18 cellular contexts compared by ENCODE assay signal in the genomic region with DNA sequence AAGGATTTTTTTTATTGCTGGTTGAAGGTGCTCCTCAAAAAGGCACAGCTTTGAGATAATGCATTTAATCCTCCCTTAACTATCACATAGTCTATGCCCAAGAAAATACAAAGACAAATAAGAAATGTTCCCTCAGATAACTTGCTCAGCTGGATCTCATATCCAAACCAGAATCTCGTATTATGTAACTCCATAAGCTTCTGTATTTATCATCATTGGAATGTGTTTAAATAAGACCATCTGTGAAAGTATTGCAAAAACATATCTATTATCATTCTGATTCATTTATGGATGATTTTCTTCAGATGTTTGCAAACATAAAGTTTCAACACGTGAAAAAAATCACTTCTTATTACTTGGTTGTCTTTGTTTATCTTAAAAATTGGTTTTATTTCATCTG.
DNase-seq lines count a peak whose midpoint lies in the region; FAIRE-seq and TF ChIP-seq lines count a peak whose summit lies in the region.
"Had no signal": no experiment of that assay in that cellular context is flagged by ENCODE, and none has a peak within 500 bp of the region (broad histone marks: within the 10 kb centered on the region; RNA-seq: fewer than 3 reads in every experiment).

No MANE protein-coding gene starts in this region.

- H3K4me3 ChIP-seq in fibroblast of villous mesenchyme (ENCODE audit: low read depth, low read length) (no peak overlapping the region), kidney (ENCODE audit: low read length in 2 of 2) (no peak overlapping the region)
- H3K4me3 ChIP-seq: GM23338, PC-9, SJSA1 had no signal

- no peaks in the 10 kb centered on the region for H3K9me3 ChIP-seq in kidney (ENCODE audit: control insufficient read depth in 1 of 2, low read length in 2 of 2)
- H3K9me3 ChIP-seq: SJSA1 had no signal

- H3K9ac ChIP-seq in kidney (ENCODE audit: low read length in 2 of 2) = no peak overlapping the region

- CTCF ChIA-PET in activated CD4-positive, alpha-beta memory T cell treated with anti-CD3 and anti-CD28 coated beads, Interleukin-2, amount 10 ng/mL, durations not matched to agents 7 days and 5 days (lab: Charles Lee) = no interaction called here

- POLR2A ChIA-PET in activated CD4-positive, alpha-beta memory T cell treated with anti-CD3 and anti-CD28 coated beads, Interleukin-2, amount 10 ng/mL, durations not matched to agents 7 days and 5 days (lab: Charles Lee) = no interaction called here

- H3K27ac ChIP-seq in kidney (ENCODE audit: low read depth in 2 of 2, low read length in 2 of 2) = no peak overlapping the region
- H3K27ac ChIP-seq: PC-9, SJSA1 had no signal

- intact Hi-C loops in kidney (cut with DNase I) = no loop called here

- no peaks in the 10 kb centered on the region for H3K36me3 Mint-ChIP-seq in activated CD4-positive, alpha-beta memory T cell treated with anti-CD3 and anti-CD28 coated beads, Interleukin-2, amount 10 ng/mL, durations not matched to agents 7 days and 5 days (ENCODE audit: low read depth)
- H3K36me3 Mint-ChIP-seq: CD4-positive, CD25-positive, alpha-beta regulatory T cell had no signal

- peak; percentile 21 for FAIRE-seq in colon (lab: Jason Lieb, UNC)
- FAIRE-seq in kidney (lab: Jason Lieb, UNC) = no peak
- FAIRE-seq: A204.1, GM12891 had no signal

- H3K9me3 Mint-ChIP-seq in activated CD4-positive, alpha-beta memory T cell treated with anti-CD3 and anti-CD28 coated beads, Interleukin-2, amount 10 ng/mL, durations not matched to agents 7 days and 5 days = no peaks in the 10 kb centered on the region
- H3K9me3 Mint-ChIP-seq: CD4-positive, CD25-positive, alpha-beta regulatory T cell; GM23338 had no signal

- H3K4me3 Mint-ChIP-seq in activated CD4-positive, alpha-beta memory T cell treated with anti-CD3 and anti-CD28 coated beads, Interleukin-2, amount 10 ng/mL, durations not matched to agents 7 days and 5 days = no peak overlapping the region
- H3K4me3 Mint-ChIP-seq: CD4-positive, CD25-positive, alpha-beta regulatory T cell; GM23338 had no signal

- no peaks in the 10 kb centered on the region for H3K4me1 ChIP-seq in kidney (ENCODE audit: control insufficient read depth in 1 of 2, insufficient read depth in 1 of 2, low read depth in 1 of 2, low read length in 2 of 2)
- H3K4me1 ChIP-seq: SJSA1 had no signal

- no peaks in the 10 kb centered on the region for H3K36me3 ChIP-seq in kidney (ENCODE audit: control insufficient read depth in 1 of 2, insufficient read depth in 2 of 2, low read length in 2 of 2)
- H3K36me3 ChIP-seq: SJSA1 had no signal

- no peak for TF ChIP-seq CTCF in AG09319 (IDR thresholded peaks at IDR 0.05; ENCODE audit: low read depth, low read length)
- TF ChIP-seq CTCF in fibroblast of villous mesenchyme (IDR thresholded peaks at IDR 0.05; ENCODE audit: insufficient read depth, low read depth, low read length) = no peak
- no peak for TF ChIP-seq CTCF in kidney (IDR thresholded peaks at IDR 0.05; ENCODE audit: borderline replicate concordance, extremely low read depth, insufficient read depth)

- no peaks in the 10 kb centered on the region for H3K4me1 Mint-ChIP-seq in activated CD4-positive, alpha-beta memory T cell treated with anti-CD3 and anti-CD28 coated beads, Interleukin-2, amount 10 ng/mL, durations not matched to agents 7 days and 5 days
- H3K4me1 Mint-ChIP-seq: CD4-positive, CD25-positive, alpha-beta regulatory T cell had no signal

- no peak overlapping the region for H3K27ac Mint-ChIP-seq in activated CD4-positive, alpha-beta memory T cell treated with anti-CD3 and anti-CD28 coated beads, Interleukin-2, amount 10 ng/mL, durations not matched to agents 7 days and 5 days
- H3K27ac Mint-ChIP-seq: CD4-positive, CD25-positive, alpha-beta regulatory T cell; GM23338 had no signal

- peak; percentile 22 for DNase-seq in AG09319 (ENCODE audit: extremely low read depth, low read depth)
- DNase-seq in GM04504 (ENCODE audit: low read depth) = peak; percentile 35
- peak; percentile 79 for DNase-seq in fibroblast of villous mesenchyme (ENCODE audit: low read depth)
- no peak for DNase-seq in kidney
- DNase-seq in activated CD4-positive, alpha-beta memory T cell treated with anti-CD3 and anti-CD28 coated beads, Interleukin-2, amount 10 ng/mL, durations not matched to agents 7 days and 5 days = no peak
- DNase-seq in activated CD8-positive, alpha-beta memory T cell treated with anti-CD3 and anti-CD28 coated beads, Interleukin-2, amount 50 U/mL, for 48 hours = no peak
- DNase-seq in NCI-H1417 treated with DMSO at 0.1 percent for 48 hours (lab: John Stamatoyannopoulos, UW) = no peak
- DNase-seq: CD4-positive, CD25-positive, alpha-beta regulatory T cell; KBM-7; NCI-H1436 treated with DMSO at 0.1 percent for 48 hours; NCI-H2081 treated with DMSO at 0.1 percent for 48 hours; NCI-H524 had no signal

- peaks cover 11% of the 10 kb centered on the region for H3K27me3 Mint-ChIP-seq in activated CD4-positive, alpha-beta memory T cell treated with anti-CD3 and anti-CD28 coated beads, Interleukin-2, amount 10 ng/mL, durations not matched to agents 7 days and 5 days

Comparison
In these comparisons a context has a peak if more than half of its experiments do, and no peak if none do; other contexts are left out.
1. DNase-seq: peak in AG09319 (single experiment), GM04504 (single experiment) and fibroblast of villous mesenchyme (single experiment); none in kidney (single experiment), activated CD4-positive, alpha-beta memory T cell treated with anti-CD3 and anti-CD28 coated beads, Interleukin-2, amount 10 ng/mL, durations not matched to agents 7 days and 5 days (single experiment), activated CD8-positive, alpha-beta memory T cell treated with anti-CD3 and anti-CD28 coated beads, Interleukin-2, amount 50 U/mL, for 48 hours (single experiment) and NCI-H1417 treated with DMSO at 0.1 percent for 48 hours (single experiment).